21 cellular contexts compared by ENCODE assay signal in the genomic region with DNA sequence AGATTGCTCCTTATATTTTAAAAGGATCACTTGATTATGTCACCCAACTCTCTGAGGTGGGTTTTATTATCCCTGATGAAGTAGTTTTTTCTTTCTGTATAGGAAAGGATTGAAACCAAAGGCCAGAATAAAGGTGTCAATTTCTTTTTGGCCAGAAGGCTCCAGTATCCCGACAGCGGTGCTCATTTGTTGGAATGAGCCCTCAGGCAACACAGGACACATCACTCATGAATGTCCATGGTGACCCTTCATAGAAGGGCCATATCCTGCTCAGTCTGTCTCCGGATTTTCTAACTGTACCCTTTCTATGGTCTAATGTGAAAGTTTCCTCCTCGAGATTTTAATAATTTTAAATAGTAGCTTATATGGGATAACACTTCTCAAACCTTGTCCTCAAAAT.
"Had no signal": no experiment of that assay in that cellular context is flagged by ENCODE, and none has a peak within 500 bp of the region (broad histone marks: within the 10 kb centered on the region; RNA-seq: fewer than 3 reads in every experiment).

No MANE protein-coding gene starts in this region.

- H2AFZ ChIP-seq: neural progenitor cell had no signal

- ATAC-seq: effector memory CD8-positive, alpha-beta T cell; gastrocnemius medialis; left ventricle myocardium superior; lower lobe of right lung; natural killer cell; sciatic nerve; stimulated activated naive CD8-positive, alpha-beta T cell treated with anti-CD3 and anti-CD28 coated beads, Interleukin-15, amount 100 ng/mL, for 72 hours had no signal

- DNase-seq: colonic mucosa; effector memory CD8-positive, alpha-beta T cell; erythroblast; gastrocnemius medialis; head of caudate nucleus; left ventricle myocardium superior; lower lobe of right lung; natural killer cell; stimulated activated CD4-positive, alpha-beta T cell treated with anti-CD3 and anti-CD28 coated beads, Interleukin-12 subunit alpha, Interleukin-12 subunit beta, amount 100 ng/mL, for 4 hours; stimulated activated CD4-positive, alpha-beta T cell treated with anti-CD3 and anti-CD28 coated beads, Interleukin-1b, Interleukin-23, amount 100 ng/mL, for 48 hours; stimulated activated CD4-positive, alpha-beta T cell treated with anti-CD3 and anti-CD28 coated beads, Interleukin-4, amount 100 ng/mL, for 1 hour; stimulated activated CD8-positive, alpha-beta memory T cell treated with anti-CD3 and anti-CD28 coated beads, Interleukin-4, amount 100 ng/mL, for 48 hours; stimulated activated naive CD4-positive, alpha-beta T cell; stimulated activated naive CD8-positive, alpha-beta T cell treated with anti-CD3 and anti-CD28 coated beads, Interleukin-15, amount 100 ng/mL, for 72 hours; upper lobe of left lung had no signal

- H3K27me3 ChIP-seq: colonic mucosa, gastrocnemius medialis, neural progenitor cell, right atrium auricular region, suprapubic skin, upper lobe of left lung had no signal

- H3K4me3 ChIP-seq: colonic mucosa, gastrocnemius medialis, lower lobe of right lung, neural progenitor cell, prostate gland, right atrium auricular region, smooth muscle cell, suprapubic skin, upper lobe of left lung had no signal

- H3K4me2 ChIP-seq: neural progenitor cell, smooth muscle cell had no signal

- H3K36me3 ChIP-seq: colonic mucosa, gastrocnemius medialis, lower lobe of right lung, neural progenitor cell, prostate gland, right atrium auricular region, suprapubic skin, upper lobe of left lung had no signal

- H3K27ac ChIP-seq: colonic mucosa, gastrocnemius medialis, lower lobe of right lung, neural progenitor cell, prostate gland, right atrium auricular region, suprapubic skin, upper lobe of left lung had no signal

- H3K9ac ChIP-seq: neural progenitor cell had no signal

- H3K4me1 ChIP-seq: colonic mucosa, gastrocnemius medialis, lower lobe of right lung, neural progenitor cell, prostate gland, right atrium auricular region, suprapubic skin, upper lobe of left lung had no signal

- H3K9me3 ChIP-seq: colonic mucosa, prostate gland had no signal
